13 cellular contexts compared by ENCODE assay signal in the genomic region with DNA sequence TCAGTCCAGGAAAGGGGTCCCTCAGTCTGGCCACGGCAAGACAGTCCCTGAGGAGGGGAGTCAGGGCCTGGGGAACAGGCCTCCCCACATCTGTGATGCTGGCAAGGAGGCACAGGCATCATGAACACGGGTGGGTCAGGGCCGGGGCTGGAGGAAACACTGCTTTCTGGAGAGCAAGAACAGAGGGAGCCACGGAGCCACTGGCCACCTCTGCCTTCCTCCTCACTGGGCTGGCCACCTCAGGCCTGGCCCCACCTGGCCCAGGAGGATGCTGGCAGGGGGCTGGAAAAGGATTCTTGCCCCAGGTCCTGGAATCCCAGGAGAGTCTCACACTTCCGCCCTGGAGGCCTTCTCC. TPM values are rescaled to one million over a fixed set of nuclear protein-coding genes. Genes with fewer than 3 reads are reported as not detected.
DNase-seq lines count a peak whose midpoint lies in the region; ATAC-seq and TF ChIP-seq lines count a peak whose summit lies in the region.
"Had no signal": no experiment of that assay in that cellular context is flagged by ENCODE, and none has a peak within 500 bp of the region (broad histone marks: within the 10 kb centered on the region; RNA-seq: fewer than 3 reads in every experiment).

No MANE protein-coding gene starts in this region.

- no peak overlapping the region for H3K9ac ChIP-seq in HCT116 (ENCODE audit: low read length)

- no peak overlapping the region for H3K27ac ChIP-seq in CD4-positive, CD25-positive, alpha-beta regulatory T cell (ENCODE audit: insufficient read depth, low read length, poor library complexity, severe bottlenecking)
- peak overlapping the region; percentile 80 for H3K27ac ChIP-seq in HCT116 (ENCODE audit: low read depth, low read length)
- H3K27ac ChIP-seq in naive thymus-derived CD4-positive, alpha-beta T cell (ENCODE audit: low read depth, low read length) = no peak overlapping the region
- H3K27ac ChIP-seq: SJSA1 had no signal

- peak overlapping the region; percentile 88 to 96 (median 92) for H3K27ac Mint-ChIP-seq in CD4-positive, CD25-positive, alpha-beta regulatory T cell
- peak overlapping the region; percentile 88 for H3K27ac Mint-ChIP-seq in activated naive CD8-positive, alpha-beta T cell treated with anti-CD3 and anti-CD28 coated beads for 36 hours
- peak overlapping the region in 6 of 9 donors; percentile 69 to 94 (median 84) for H3K27ac Mint-ChIP-seq in naive thymus-derived CD4-positive, alpha-beta T cell

- no peaks in the 10 kb centered on the region for H3K9me2 ChIP-seq in HCT116 (ENCODE audit: insufficient read depth)

- no TSS peak for BruUV-seq in HCT116 (replicated peaks; lab: Mats Ljungman, UMichigan)

- H3K27me3 ChIP-seq in CD4-positive, CD25-positive, alpha-beta regulatory T cell (ENCODE audit: control insufficient read depth, insufficient read depth, low read length) = peaks cover 6% of the 10 kb centered on the region
- H3K27me3 ChIP-seq in HCT116 (ENCODE audit: insufficient read depth, low read length) = no peaks in the 10 kb centered on the region
- no peaks in the 10 kb centered on the region for H3K27me3 ChIP-seq in naive thymus-derived CD4-positive, alpha-beta T cell (ENCODE audit: control insufficient read depth in 2 of 2, insufficient read depth in 2 of 2, low read length in 2 of 2)

- ATAC-seq in CD4-positive, CD25-positive, alpha-beta regulatory T cell (ENCODE audit: low read depth in 2 of 2) = no peak
- ATAC-seq in HCT116 = no peak
- ATAC-seq in naive thymus-derived CD4-positive, alpha-beta T cell = no peak
- no peak for ATAC-seq in GM19328 (IDR thresholded peaks at IDR 0.05; ENCODE audit: unreplicated experiment)
- no peak for ATAC-seq in HG02981 (IDR thresholded peaks at IDR 0.05; ENCODE audit: unreplicated experiment)
- no peak for ATAC-seq in HG03039 (IDR thresholded peaks at IDR 0.05; ENCODE audit: unreplicated experiment)
- no peak for ATAC-seq in HG02884 (IDR thresholded peaks at IDR 0.05; ENCODE audit: unreplicated experiment)

- RAD21 ChIA-PET in HCT116 (lab: Charles Lee; ENCODE audit: low non-redundant PET in 1 of 2, low total read pairs in 2 of 2, uncharacterized antibody in 2 of 2, unreplicated experiment in 2 of 2) = interaction anchor here in 1 of 2 experiments (1.6 kb wide), 1 partner anchor 10 kb away, joined by 4 read pairs; no protein-coding TSS in a partner anchor

- H3K4me1 Mint-ChIP-seq in CD4-positive, CD25-positive, alpha-beta regulatory T cell = peaks cover 0 to 35% (median 20%) of the 10 kb centered on the region in 4 donors
- peaks cover 21% of the 10 kb centered on the region for H3K4me1 Mint-ChIP-seq in activated naive CD8-positive, alpha-beta T cell treated with anti-CD3 and anti-CD28 coated beads for 36 hours
- peaks cover 18 to 26% (median 23%) of the 10 kb centered on the region in 7 donors for H3K4me1 Mint-ChIP-seq in naive thymus-derived CD4-positive, alpha-beta T cell

- H3K36me3 Mint-ChIP-seq in CD4-positive, CD25-positive, alpha-beta regulatory T cell = no peaks in the 10 kb centered on the region
- H3K36me3 Mint-ChIP-seq in activated naive CD8-positive, alpha-beta T cell treated with anti-CD3 and anti-CD28 coated beads for 36 hours = no peaks in the 10 kb centered on the region
- no peaks in the 10 kb centered on the region for H3K36me3 Mint-ChIP-seq in naive thymus-derived CD4-positive, alpha-beta T cell

- peak overlapping the region; percentile 72; the same call in 1 of the 2 replicates for H3K4me2 ChIP-seq in HCT116 (ENCODE audit: low read length)

- H3K4me3 ChIP-seq in CD4-positive, CD25-positive, alpha-beta regulatory T cell (ENCODE audit: low read depth, low read length) = peak overlapping the region; percentile 61
- no peak overlapping the region for H3K4me3 ChIP-seq in HCT116 (replicated peaks in 1 of 2; ENCODE audit: low read depth in 1 of 2, low read length in 2 of 2)
- peak overlapping the region; percentile 52 for H3K4me3 ChIP-seq in naive thymus-derived CD4-positive, alpha-beta T cell (ENCODE audit: low read length)
- H3K4me3 ChIP-seq: SJSA1 had no signal

- no peaks in the 10 kb centered on the region for H4K20me1 ChIP-seq in HCT116 (ENCODE audit: insufficient read depth)

- TF ChIP-seq RAD21 in HCT116 (IDR thresholded peaks at IDR 0.05; ENCODE audit: low read depth) = no peak

- H3K4me3 Mint-ChIP-seq in CD4-positive, CD25-positive, alpha-beta regulatory T cell = peak overlapping the region in 3 of 4 donors; percentile 44 to 88 (median 83)
- H3K4me3 Mint-ChIP-seq in activated naive CD8-positive, alpha-beta T cell treated with anti-CD3 and anti-CD28 coated beads for 36 hours = peak overlapping the region; percentile 75
- peak overlapping the region in 8 of 10 donors; percentile 1 to 90 (median 82) for H3K4me3 Mint-ChIP-seq in naive thymus-derived CD4-positive, alpha-beta T cell

- intact Hi-C loops in HCT116 (cut with micrococcal nuclease) = loop anchor here (5.0 kb wide), 1 partner anchor 47 kb away; no protein-coding TSS in a partner anchor
- intact Hi-C loops in naive thymus-derived CD4-positive, alpha-beta T cell (cut with micrococcal nuclease) = loop anchor here in 1 of 2 donors (5.0 kb wide), 2 partner anchors 47 to 88 kb away; no protein-coding TSS in a partner anchor

- CTCF ChIA-PET in HCT116 (lab: Charles Lee) = interaction anchor here (1.8 to 3.2 kb wide), 5 partner anchors 9 to 85 kb away, joined by 6 to 37 read pairs (median 20); no protein-coding TSS in a partner anchor
- CTCF ChIA-PET in naive thymus-derived CD4-positive, alpha-beta T cell (lab: Charles Lee) = interaction anchor here (0.9 kb wide), 1 partner anchor 9 kb away, joined by 3 read pairs; no protein-coding TSS in a partner anchor

- H2AFZ ChIP-seq in HCT116 (ENCODE audit: low read depth, low read length, poor library complexity, severe bottlenecking) = no peak overlapping the region

- H3K79me2 ChIP-seq in HCT116 (ENCODE audit: insufficient read depth, low read length) = no peaks in the 10 kb centered on the region; the same call in 1 of the 2 replicates

- POLR2A ChIA-PET in HCT116 (lab: Charles Lee) = interaction anchor here (2.2 to 2.6 kb wide), 2 partner anchors 9 to 10 kb away, joined by 12 read pairs; no protein-coding TSS in a partner anchor
- POLR2A ChIA-PET in naive thymus-derived CD4-positive, alpha-beta T cell (lab: Charles Lee) = interaction anchor here (1.0 to 1.6 kb wide), 3 partner anchors 9 to 118 kb away, joined by 3 to 5 read pairs (median 4); no protein-coding TSS in a partner anchor

- H3K27me3 Mint-ChIP-seq in CD4-positive, CD25-positive, alpha-beta regulatory T cell = peaks cover 12% of the 10 kb centered on the region
- peaks cover 3% of the 10 kb centered on the region for H3K27me3 Mint-ChIP-seq in activated naive CD8-positive, alpha-beta T cell treated with anti-CD3 and anti-CD28 coated beads for 36 hours
- peaks cover 1 to 25% (median 9%) of the 10 kb centered on the region in 5 donors for H3K27me3 Mint-ChIP-seq in naive thymus-derived CD4-positive, alpha-beta T cell

- H3K36me3 ChIP-seq in CD4-positive, CD25-positive, alpha-beta regulatory T cell (ENCODE audit: control insufficient read depth, insufficient read depth, low read length) = no peaks in the 10 kb centered on the region
- no peaks in the 10 kb centered on the region for H3K36me3 ChIP-seq in HCT116 (ENCODE audit: control insufficient read depth in 1 of 2, insufficient read depth in 2 of 2, low read length in 2 of 2)
- no peaks in the 10 kb centered on the region for H3K36me3 ChIP-seq in naive thymus-derived CD4-positive, alpha-beta T cell (ENCODE audit: control insufficient read depth in 2 of 3, insufficient read depth in 3 of 3, low read length in 3 of 3)
- H3K36me3 ChIP-seq: SJSA1 had no signal

- H3K9me3 ChIP-seq in CD4-positive, CD25-positive, alpha-beta regulatory T cell (ENCODE audit: control insufficient read depth in 2 of 2, low read length in 2 of 2) = no peaks in the 10 kb centered on the region
- H3K9me3 ChIP-seq in HCT116 (ENCODE audit: control insufficient read depth in 1 of 2, insufficient read depth in 1 of 2, low read depth in 1 of 2, low read length in 2 of 2) = no peaks in the 10 kb centered on the region
- H3K9me3 ChIP-seq in naive thymus-derived CD4-positive, alpha-beta T cell (ENCODE audit: control insufficient read depth in 2 of 3, low read length in 3 of 3) = no peaks in the 10 kb centered on the region
- H3K9me3 ChIP-seq: SJSA1 had no signal

- H3K4me1 ChIP-seq in CD4-positive, CD25-positive, alpha-beta regulatory T cell (ENCODE audit: control insufficient read depth, insufficient read depth, low read length, poor library complexity, severe bottlenecking) = peaks cover 28% of the 10 kb centered on the region
- peaks cover 51 to 70% of the 10 kb centered on the region in 2 experiments for H3K4me1 ChIP-seq in HCT116 (ENCODE audit: control insufficient read depth in 1 of 2, insufficient read depth in 2 of 2, low read length in 2 of 2)
- peaks cover 17 to 34% of the 10 kb centered on the region in 2 donors for H3K4me1 ChIP-seq in naive thymus-derived CD4-positive, alpha-beta T cell (ENCODE audit: control insufficient read depth in 2 of 2, insufficient read depth in 2 of 2, low read length in 2 of 2)
- H3K4me1 ChIP-seq: SJSA1 had no signal

- H3K9me3 Mint-ChIP-seq in CD4-positive, CD25-positive, alpha-beta regulatory T cell = no peaks in the 10 kb centered on the region
- no peaks in the 10 kb centered on the region for H3K9me3 Mint-ChIP-seq in activated naive CD8-positive, alpha-beta T cell treated with anti-CD3 and anti-CD28 coated beads for 36 hours
- H3K9me3 Mint-ChIP-seq in naive thymus-derived CD4-positive, alpha-beta T cell = no peaks in the 10 kb centered on the region

- no peak for DNase-seq in CD4-positive, CD25-positive, alpha-beta regulatory T cell
- DNase-seq in HCT116 (ENCODE audit: low read depth, low spot score) = no peak
- no peak for DNase-seq in activated naive CD8-positive, alpha-beta T cell treated with anti-CD3 and anti-CD28 coated beads for 36 hours
- no peak for DNase-seq in naive thymus-derived CD4-positive, alpha-beta T cell
- DNase-seq: cortex of kidney, islet precursor cell, NCI-H1105 treated with DMSO at 0.1 percent for 48 hours, nucleus accumbens had no signal

- no peak for TF ChIP-seq CTCF in HCT116 (IDR thresholded peaks at IDR 0.05 in 2 of 3, conservative IDR thresholded peaks at IDR 0.05 in 1 of 3; ENCODE audit: borderline replicate concordance in 1 of 3, insufficient read depth in 1 of 3, low read depth in 2 of 3, low read length in 2 of 3)

- no peak for TF ChIP-seq POLR2A in HCT116 (IDR thresholded peaks at IDR 0.05; ENCODE audit: borderline replicate concordance, extremely low read depth, insufficient read depth, insufficient read length)

RNA-seq across cellular contexts. Expression of a gene that starts 15.7 kb away (rescaled TPM):
- 0.15 TPM for total RNA-seq in CD4-positive, CD25-positive, alpha-beta regulatory T cell
- not detected for polyA plus RNA-seq in CD4-positive, CD25-positive, alpha-beta regulatory T cell
- total RNA-seq in HCT116 (2021; ENCODE audit: unreplicated experiment) = 3.9 TPM
- 3.2 and 4.4 TPM in 2 replicates for polyA plus RNA-seq in HCT116 (2012)
- under 1 TPM; 0.12 to 0.19 TPM for total RNA-seq in activated naive CD8-positive, alpha-beta T cell treated with anti-CD3 and anti-CD28 coated beads for 36 hours
- total RNA-seq in naive thymus-derived CD4-positive, alpha-beta T cell = under 1 TPM in 4 of 5 experiments, not detected in 1; 0.12 to 0.44 (median 0.31) TPM
- polyA plus RNA-seq in naive thymus-derived CD4-positive, alpha-beta T cell = under 1 TPM in 1 of 2 donors, not detected in 1; 0.13 TPM
- total RNA-seq: SJSA1 had no signal

RNA-seq across cellular contexts. Expression of a gene that starts 18.2 kb away (rescaled TPM):
- not detected for total RNA-seq in CD4-positive, CD25-positive, alpha-beta regulatory T cell
- polyA plus RNA-seq in CD4-positive, CD25-positive, alpha-beta regulatory T cell = not detected
- total RNA-seq in HCT116 (2021; ENCODE audit: unreplicated experiment) = 11.9 TPM
- polyA plus RNA-seq in HCT116 (2012) = 14.9 and 21.8 TPM in 2 replicates
- total RNA-seq in activated naive CD8-positive, alpha-beta T cell treated with anti-CD3 and anti-CD28 coated beads for 36 hours = under 1 TPM in 1 of 2 experiments, not detected in 1; 0.78 TPM
- total RNA-seq in naive thymus-derived CD4-positive, alpha-beta T cell = under 1 TPM in 1 of 5 experiments, not detected in 4; 0.97 TPM
- polyA plus RNA-seq in naive thymus-derived CD4-positive, alpha-beta T cell = not detected
- total RNA-seq: SJSA1 had no signal

Comparison
In these comparisons a context has a peak if more than half of its experiments do, and no peak if none do; other contexts are left out.
1. H3K4me3 ChIP-seq: peak in CD4-positive, CD25-positive, alpha-beta regulatory T cell (single experiment) and naive thymus-derived CD4-positive, alpha-beta T cell (single experiment); none in HCT116 (0 of 2).
2. Peak in every context shown above with its lines, with median percentiles within 50 percentile points of each other: H3K27ac Mint-ChIP-seq and H3K4me3 Mint-ChIP-seq.